ENCODE assay signal across 1 cellular context in genomic region chr10:18577823-18578685, GRCh38.
TF ChIP-seq lines count a peak whose summit lies in the region.

No MANE protein-coding gene starts in this region.

TF ChIP-seq in GM12878, 131 proteins besides CTCF, POLR2A, EP300 and RAD21:
- TF ChIP-seq NFYA (IDR thresholded peaks at IDR 0.05; ENCODE audit: borderline replicate concordance, low read depth, low read length): no peak
- no peak for TF ChIP-seq CEBPB (IDR thresholded peaks at IDR 0.05; ENCODE audit: borderline replicate concordance in 1 of 2, low read depth in 2 of 2, low read length in 2 of 2)
- no peak for TF ChIP-seq SRF (IDR thresholded peaks at IDR 0.05; ENCODE audit: low read depth in 2 of 2, low read length in 2 of 2)
- TF ChIP-seq CBX5 (IDR thresholded peaks at IDR 0.05; ENCODE audit: low read depth): peak; percentile 85; the same call in 1 of the 2 replicates
- peak in 1 of 2 experiments; percentile 10; a peak in 1 of 4 replicates for TF ChIP-seq BHLHE40 (IDR thresholded peaks at IDR 0.05; ENCODE audit: borderline replicate concordance in 1 of 2, low read depth in 2 of 2, low read length in 1 of 2)
- no peak for TF ChIP-seq E4F1 (IDR thresholded peaks at IDR 0.05; ENCODE audit: borderline replicate concordance, partially characterized antibody)
TF ChIP-seq in GM12878: peak in this region for 2.
